ENCODE assay signal across 9 cellular contexts in genomic region chr7:50069613-50070012, GRCh38.
DNase-seq lines count a peak whose midpoint lies in the region; ATAC-seq, FAIRE-seq and TF ChIP-seq lines count a peak whose summit lies in the region.
"Had no signal": no experiment of that assay in that cellular context is flagged by ENCODE, and none has a peak within 500 bp of the region (broad histone marks: within the 10 kb centered on the region; RNA-seq: fewer than 3 reads in every experiment).

No MANE protein-coding gene starts in this region.

- no peaks in the 10 kb centered on the region for H3K79me2 ChIP-seq in OCI-LY1 (ENCODE audit: insufficient read depth, low read length)

- TF ChIP-seq CTCF in OCI-LY1 (IDR thresholded peaks at IDR 0.05; ENCODE audit: low read length) (no peak), D721Med (IDR thresholded peaks at IDR 0.05; ENCODE audit: insufficient read depth, missing control alignments) (no peak)

- H3K9me3 ChIP-seq in OCI-LY1 (ENCODE audit: low read length) (peaks cover 7% of the 10 kb centered on the region; the same call in 1 of the 2 replicates), mucosa of rectum (ENCODE audit: control insufficient read depth in 2 of 2, low read length in 2 of 2) (no peaks in the 10 kb centered on the region)

- ATAC-seq in HG02798 (IDR thresholded peaks at IDR 0.05; ENCODE audit: poor library complexity, unreplicated experiment): peak; percentile 78

- DNase-seq in DMS53 (lab: John Stamatoyannopoulos, UW): peak; percentile 39
- no peak for DNase-seq in DMS53 treated with DMSO at 0.1 percent for 48 hours (lab: John Stamatoyannopoulos, UW; ENCODE audit: unreplicated experiment)
- DNase-seq in central memory CD4-positive, alpha-beta T cell: peak; percentile 8
- DNase-seq in D721Med (ENCODE audit: insufficient read length, low spot score): no peak
- no peak for DNase-seq in stimulated activated naive CD4-positive, alpha-beta T cell treated with Interleukin-2 at 50 U/mL for 16 hours (lab: John Stamatoyannopoulos, UW)

- H3K4me1 ChIP-seq in OCI-LY1 (ENCODE audit: insufficient read depth, low read length, severe bottlenecking) (no peaks in the 10 kb centered on the region), mucosa of rectum (ENCODE audit: control insufficient read depth in 2 of 2, insufficient read depth in 2 of 2, low read length in 2 of 2) (peaks cover 9 to 10% of the 10 kb centered on the region in 2 donors)

- H4K20me1 ChIP-seq in OCI-LY1 (ENCODE audit: insufficient read depth, low read length): no peaks in the 10 kb centered on the region

- no peaks in the 10 kb centered on the region for H3K9me2 ChIP-seq in OCI-LY1 (ENCODE audit: low read depth, low read length)

- no peak for FAIRE-seq in D721Med (lab: Jason Lieb, UNC)

- peak overlapping the region; percentile 38 for H3K4me2 ChIP-seq in OCI-LY1 (ENCODE audit: low read length)

- H3K9ac ChIP-seq in OCI-LY1 (ENCODE audit: low read length): no peak overlapping the region
- peak overlapping the region; percentile 38 to 54 for H3K9ac ChIP-seq in mucosa of rectum (ENCODE audit: low read depth in 1 of 2, low read length in 2 of 2)

- H3K4me3 ChIP-seq in OCI-LY1 (ENCODE audit: low read depth, low read length, poor library complexity, severe bottlenecking) (peak overlapping the region; percentile 10), mucosa of rectum (ENCODE audit: low read length in 2 of 2) (peak overlapping the region; percentile 64 to 78)

- H3K27me3 ChIP-seq in OCI-LY1 (ENCODE audit: insufficient read depth, low read length) (no peaks in the 10 kb centered on the region), mucosa of rectum (ENCODE audit: control insufficient read depth in 2 of 2, insufficient read depth in 2 of 2, low read length in 2 of 2) (no peaks in the 10 kb centered on the region)

- H3K36me3 ChIP-seq in OCI-LY1 (ENCODE audit: insufficient read depth, low read length) (no peaks in the 10 kb centered on the region; the same call in 1 of the 2 replicates), mucosa of rectum (ENCODE audit: control insufficient read depth in 2 of 2, insufficient read depth in 2 of 2, low read length in 2 of 2) (no peaks in the 10 kb centered on the region)

- no peaks in the 10 kb centered on the region for H3F3A ChIP-seq in OCI-LY1 (ENCODE audit: insufficient read depth, low read length)

- no peak overlapping the region for H2AFZ ChIP-seq in OCI-LY1 (ENCODE audit: low read length)

- H3K27ac ChIP-seq in OCI-LY1 (ENCODE audit: low read depth, low read length, poor library complexity, severe bottlenecking): no peak overlapping the region
- H3K27ac ChIP-seq in mucosa of rectum (ENCODE audit: low read depth in 2 of 2, low read length in 2 of 2): peak overlapping the region; percentile 11 to 54
- H3K27ac ChIP-seq: 22Rv1 had no signal

Comparison
In these comparisons a context has a peak if more than half of its experiments do, and no peak if none do; other contexts are left out.
1. DNase-seq: peak in DMS53 (single experiment) and central memory CD4-positive, alpha-beta T cell (single experiment); none in DMS53 treated with DMSO at 0.1 percent for 48 hours (single experiment), D721Med (single experiment) and stimulated activated naive CD4-positive, alpha-beta T cell treated with Interleukin-2 at 50 U/mL for 16 hours (single experiment).